Comparison of ENCODE assay signal across 8 cellular contexts in the genomic region with DNA sequence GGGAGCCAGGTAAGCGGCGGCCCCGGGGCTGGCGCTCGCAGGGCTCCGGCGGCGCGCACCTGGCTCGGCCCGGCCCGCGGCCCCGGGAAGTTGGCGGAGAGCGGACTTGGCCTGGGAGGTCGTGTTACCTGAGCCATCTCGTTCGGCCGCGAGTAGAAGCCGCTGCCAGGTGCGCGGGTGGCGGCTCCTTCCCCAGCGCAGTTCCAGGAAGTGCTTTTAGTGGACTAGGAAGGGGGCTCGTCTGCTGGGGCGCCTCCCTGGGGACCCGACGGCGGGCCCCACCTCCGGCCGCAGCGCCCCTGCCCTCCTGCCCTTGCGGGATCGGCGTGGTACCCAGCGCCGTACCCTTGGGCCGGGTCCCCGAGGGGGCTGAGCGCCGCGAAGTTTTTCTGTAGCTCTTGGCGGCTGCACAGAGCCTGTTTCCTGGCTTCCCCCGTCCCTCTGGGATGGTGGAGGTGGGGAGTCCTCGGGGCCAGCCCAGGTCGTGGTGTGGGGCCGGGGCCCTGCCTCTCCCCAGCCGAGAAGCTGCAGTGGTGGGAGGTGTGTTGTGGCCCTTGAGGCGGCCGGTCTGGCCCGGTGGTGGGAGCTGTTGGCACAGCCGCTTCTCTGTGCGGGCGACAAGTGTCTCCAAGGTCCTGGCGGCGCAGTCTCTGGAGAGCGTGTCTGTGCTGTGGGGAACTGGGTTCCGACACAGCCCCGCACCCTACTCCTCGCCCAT.
DNase-seq lines count a peak whose midpoint lies in the region; ATAC-seq and TF ChIP-seq lines count a peak whose summit lies in the region.

No MANE protein-coding gene starts in this region.

- ATAC-seq in HG03442 (IDR thresholded peaks at IDR 0.05; ENCODE audit: unreplicated experiment) (peak; percentile 5), psoas muscle (peak in 3 of 4 donors; percentile 33 to 61 (median 41))

- no peak for TF ChIP-seq CTCF in psoas muscle (IDR thresholded peaks at IDR 0.05)

- intact Hi-C loops in head of caudate nucleus (cut with DNase I) (no loop called here), psoas muscle (cut with DNase I) (no loop called here)

- no peaks in the 10 kb centered on the region for H3K9me3 ChIP-seq in psoas muscle

- peak overlapping the region; percentile 65 for H3K4me3 ChIP-seq in psoas muscle

- peaks cover 6% of the 10 kb centered on the region for H3K4me1 ChIP-seq in psoas muscle

- peak; percentile 29 for DNase-seq in activated naive CD4-positive, alpha-beta T cell treated with Interleukin-2 at 50 U/mL for 16 hours
- no peak for DNase-seq in activated naive CD4-positive, alpha-beta T cell (lab: John Stamatoyannopoulos, UW)
- peak; percentile 40 for DNase-seq in activated CD4-positive, alpha-beta T cell treated with anti-CD3 and anti-CD28 coated beads, Interleukin-2, amount 50 U/mL, for 1 hour
- peak in 25 of 42 donors; percentile 28 to 73 (median 54) for DNase-seq in head of caudate nucleus
- peak in 1 of 2 donors; percentile 56 for DNase-seq in psoas muscle
- DNase-seq in occipital lobe (lab: John Stamatoyannopoulos, UW) = no peak
- DNase-seq in mucosa of gallbladder (ENCODE audit: low spot score) = no peak

- H3K36me3 ChIP-seq in psoas muscle (ENCODE audit: insufficient read depth in 1 of 2, low read depth in 1 of 2) = no peaks in the 10 kb centered on the region

- WGBS in psoas muscle, 3 donors = 11 to 19% (median 15%) methylated on average over 45 to 62 of the region's 62 CpGs

- no peak overlapping the region for H3K27ac ChIP-seq in psoas muscle

- H3K27me3 ChIP-seq in psoas muscle (ENCODE audit: insufficient read depth in 3 of 3, low read length in 2 of 3) = peaks cover 0 to 3% (median 0%) of the 10 kb centered on the region in 3 donors

Comparison
In these comparisons a context has a peak if more than half of its experiments do, and no peak if none do; other contexts are left out.
1. DNase-seq: peak in activated naive CD4-positive, alpha-beta T cell treated with Interleukin-2 at 50 U/mL for 16 hours (single experiment), activated CD4-positive, alpha-beta T cell treated with anti-CD3 and anti-CD28 coated beads, Interleukin-2, amount 50 U/mL, for 1 hour (single experiment) and head of caudate nucleus (25 of 42); none in activated naive CD4-positive, alpha-beta T cell (0 of 4), occipital lobe (single experiment) and mucosa of gallbladder (single experiment).